ENCODE assay signal across 18 cellular contexts in the genomic region with DNA sequence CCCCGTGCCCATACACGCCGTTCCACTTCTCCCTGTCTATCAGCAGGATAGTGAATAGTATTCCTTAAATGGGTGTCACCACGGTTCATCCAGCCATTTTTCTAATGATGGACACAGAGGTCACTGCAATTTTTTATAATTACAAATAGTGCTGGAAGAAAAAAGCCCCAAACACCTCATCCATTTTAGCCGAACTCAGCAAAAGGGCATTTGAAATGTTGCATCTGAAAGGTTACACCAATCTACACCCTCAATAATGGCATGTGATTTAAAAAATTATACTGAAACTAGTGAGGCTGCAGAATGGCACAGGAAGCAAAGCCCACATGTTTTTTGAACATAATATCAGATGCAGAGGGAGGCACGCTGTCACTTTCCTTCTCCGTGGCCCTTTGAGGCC. TPM values are rescaled to one million over a fixed set of nuclear protein-coding genes. Genes with fewer than 3 reads are reported as not detected.
"Had no signal": no experiment of that assay in that cellular context is flagged by ENCODE, and none has a peak within 500 bp of the region (broad histone marks: within the 10 kb centered on the region; RNA-seq: fewer than 3 reads in every experiment).

No MANE protein-coding gene starts in this region.

- H3K4me1 Mint-ChIP-seq: natural killer cell had no signal

- H3K36me3 ChIP-seq: heart right ventricle, neutrophil, right atrium auricular region, stomach, thoracic aorta, transverse colon had no signal

- H3K4me3 Mint-ChIP-seq: natural killer cell had no signal

- H3K9me3 Mint-ChIP-seq: natural killer cell had no signal

- H3K27ac ChIP-seq: coronary artery, heart right ventricle, neutrophil, right atrium auricular region, stomach, thoracic aorta, transverse colon had no signal

- H3K27me3 ChIP-seq: neutrophil had no signal

- ATAC-seq: heart right ventricle, left lobe of liver, natural killer cell had no signal

- H3K4me1 ChIP-seq: heart right ventricle, right atrium auricular region, stomach, transverse colon had no signal

- H3K9me3 ChIP-seq: heart right ventricle, neutrophil, right atrium auricular region, stomach, thoracic aorta, transverse colon had no signal

- H3K27ac Mint-ChIP-seq: natural killer cell had no signal

- H3K36me3 Mint-ChIP-seq: natural killer cell had no signal

- DNase-seq: effector CD8-positive, alpha-beta T cell; heart right ventricle; kidney glomerular epithelial cell; mammary epithelial cell; natural killer cell; small intestine; stimulated activated CD4-positive, alpha-beta T cell treated with anti-CD3 and anti-CD28 coated beads, Interleukin-12 subunit alpha, Interleukin-12 subunit beta, amount 100 ng/mL, for 4 hours; stimulated activated naive CD4-positive, alpha-beta T cell; stomach; transverse colon had no signal

- FAIRE-seq: islet of Langerhans, small intestine had no signal

- H3K4me3 ChIP-seq: coronary artery, heart right ventricle, right atrium auricular region, stomach, thoracic aorta, transverse colon had no signal

RNA-seq across cellular contexts. Expression of a gene that starts 39.1 kb away (rescaled TPM):
- total RNA-seq: chondrocyte, osteocyte had no signal
